ENCODE assay signal across 12 cellular contexts in genomic region chr16:31183432-31184428, GRCh38. TPM values are rescaled to one million over a fixed set of nuclear protein-coding genes. Genes with fewer than 3 reads are reported as not detected.
DNase-seq lines count a peak whose midpoint lies in the region; ATAC-seq, FAIRE-seq and TF ChIP-seq lines count a peak whose summit lies in the region.
"Had no signal": no experiment of that assay in that cellular context is flagged by ENCODE, and none has a peak within 500 bp of the region (broad histone marks: within the 10 kb centered on the region; RNA-seq: fewer than 3 reads in every experiment).

No MANE protein-coding gene starts in this region.

- no peak for TF ChIP-seq POLR2A in IMR-90 (IDR thresholded peaks at IDR 0.05; ENCODE audit: low read depth, low read length)

- H3K79me2 ChIP-seq in astrocyte (ENCODE audit: insufficient read depth, low read length): peaks cover 94% of the 10 kb centered on the region

- H4K91ac ChIP-seq in IMR-90 (ENCODE audit: insufficient read depth, low read depth, low read length): no peak overlapping the region

- H3K9ac ChIP-seq in IMR-90 (ENCODE audit: low read depth, low read length) (no peak overlapping the region), astrocyte (ENCODE audit: low read length) (peak overlapping the region; percentile 99)

- BruUV-seq in IMR-90 (replicated peaks; lab: Mats Ljungman, UMichigan): no TSS peak

- CTCF ChIA-PET in CD4-positive, alpha-beta T cell (lab: Charles Lee): interaction anchor here (2.0 kb wide), 1 partner anchor 17 kb away, joined by 5 read pairs; no protein-coding TSS in a partner anchor
- CTCF ChIA-PET in IMR-90 (lab: Yijun Ruan, JAX): interaction anchor here (0.7 kb wide), 1 partner anchor 41 kb away, joined by 8 read pairs; no protein-coding TSS in a partner anchor

- peaks cover 94% of the 10 kb centered on the region for H3K36me3 Mint-ChIP-seq in CD4-positive, alpha-beta T cell (ENCODE audit: low read depth)
- H3K36me3 Mint-ChIP-seq in astrocyte (ENCODE audit: low read depth, unreplicated experiment): peaks cover 36% of the 10 kb centered on the region
- H3K36me3 Mint-ChIP-seq in nephron (ENCODE audit: low read depth): peaks cover 73% of the 10 kb centered on the region

- H3K4me2 ChIP-seq in IMR-90 (ENCODE audit: low read depth, low read length) (peak overlapping the region; percentile 32; the same call in 1 of the 2 replicates), astrocyte (ENCODE audit: low read length) (peak overlapping the region; percentile 92)

- POLR2A ChIA-PET in CD4-positive, alpha-beta T cell (lab: Charles Lee): interaction anchor here (1.3 to 6.6 kb wide), 2 partner anchors 15 to 41 kb away, joined by 3 to 89 read pairs; partner anchors contain the start of gene PYCARD
- POLR2A ChIA-PET in IMR-90 (lab: Charles Lee; ENCODE audit: unreplicated experiment): interaction anchor here (0.5 kb wide), 1 partner anchor 203 kb away, joined by 14 read pairs; no protein-coding TSS in a partner anchor

- TF ChIP-seq RAD21 in IMR-90 (IDR thresholded peaks at IDR 0.05; ENCODE audit: low read length): no peak

- H2AK9ac ChIP-seq in IMR-90 (replicated peaks; ENCODE audit: low read depth, low read length, poor library complexity): no peak overlapping the region

- H3K4me3 ChIP-seq in IMR-90 (ENCODE audit: insufficient read depth, low read depth, low read length) (no peak overlapping the region), astrocyte (ENCODE audit: insufficient read depth, low read depth, low read length) (peak overlapping the region; percentile 92)

- H3K27ac Mint-ChIP-seq in CD4-positive, alpha-beta T cell: peak overlapping the region; percentile 95
- H3K27ac Mint-ChIP-seq in astrocyte (ENCODE audit: unreplicated experiment): peak overlapping the region; percentile 56
- no peak overlapping the region for H3K27ac Mint-ChIP-seq in nephron

- no peak overlapping the region for H3K4ac ChIP-seq in IMR-90 (ENCODE audit: low read depth, low read length)

- H3K79me1 ChIP-seq in IMR-90 (ENCODE audit: low read depth in 1 of 2, low read length in 2 of 2): peaks cover 30 to 70% of the 10 kb centered on the region in 2 experiments

- no peaks in the 10 kb centered on the region for H3K9me3 Mint-ChIP-seq in CD4-positive, alpha-beta T cell
- H3K9me3 Mint-ChIP-seq in astrocyte (ENCODE audit: unreplicated experiment) (no peaks in the 10 kb centered on the region), nephron (no peaks in the 10 kb centered on the region)

- TF ChIP-seq CTCF in CD4-positive, alpha-beta T cell (IDR thresholded peaks at IDR 0.05): no peak
- TF ChIP-seq CTCF in IMR-90 (conservative IDR thresholded peaks at IDR 0.05; ENCODE audit: low read depth, low read length) (no peak), astrocyte (IDR thresholded peaks at IDR 0.05; ENCODE audit: insufficient read depth, low read depth, low read length) (no peak), nephron (IDR thresholded peaks at IDR 0.05; ENCODE audit: unreplicated experiment in 3 of 3) (no peak)

- H3K9me1 ChIP-seq in IMR-90 (ENCODE audit: insufficient read depth, low read length): peaks cover 9% of the 10 kb centered on the region

- peaks cover 85% of the 10 kb centered on the region for H3K4me1 Mint-ChIP-seq in CD4-positive, alpha-beta T cell (ENCODE audit: low read depth)
- H3K4me1 Mint-ChIP-seq in astrocyte (ENCODE audit: low read depth, unreplicated experiment) (peaks cover 49% of the 10 kb centered on the region), nephron (peaks cover 31% of the 10 kb centered on the region)

- no peaks in the 10 kb centered on the region for H3K9me3 ChIP-seq in CD4-positive, alpha-beta T cell (ENCODE audit: control insufficient read depth, low read length)
- H3K9me3 ChIP-seq in IMR-90 (ENCODE audit: control insufficient read depth, insufficient read depth, low read length): no peaks in the 10 kb centered on the region
- H3K9me3 ChIP-seq in astrocyte (ENCODE audit: insufficient read depth, low read depth, low read length): no peaks in the 10 kb centered on the region

- H2BK120ac ChIP-seq in IMR-90 (ENCODE audit: low read depth, low read length): peak overlapping the region; percentile 42; the same call in 1 of the 2 replicates

- H4K8ac ChIP-seq in IMR-90 (ENCODE audit: low read depth in 2 of 2, low read length in 2 of 2): no peak overlapping the region

- no peak for FAIRE-seq in astrocyte (lab: Jason Lieb, UNC)

- in situ Hi-C loops in IMR-90 (cut with MboI; ENCODE audit: low sequenced_read_pairs): no loop called here

- no peak for ATAC-seq in CD4-positive, alpha-beta T cell (ENCODE audit: poor library complexity)
- no peak for ATAC-seq in IMR-90 (ENCODE audit: low read depth)

- H3K14ac ChIP-seq in IMR-90 (replicated peaks; ENCODE audit: low read depth, low read length): no peak overlapping the region

- no peak overlapping the region for H3K56ac ChIP-seq in IMR-90 (ENCODE audit: extremely low read depth, insufficient read depth, low read length)

- no peak overlapping the region for H3K27ac ChIP-seq in CD4-positive, alpha-beta T cell (ENCODE audit: low read depth, low read length)
- H3K27ac ChIP-seq in IMR-90 (ENCODE audit: insufficient read depth, low read length): no peak overlapping the region
- no peak overlapping the region for H3K27ac ChIP-seq in astrocyte (ENCODE audit: low read depth, low read length)

- H2BK20ac ChIP-seq in IMR-90 (ENCODE audit: low read depth, low read length): no peak overlapping the region

- peaks cover 6% of the 10 kb centered on the region; the same call in 1 of the 2 replicates for H3K4me1 ChIP-seq in IMR-90 (ENCODE audit: control insufficient read depth, insufficient read depth, low read length)
- peaks cover 26% of the 10 kb centered on the region for H3K4me1 ChIP-seq in astrocyte (ENCODE audit: insufficient read depth, low read length)

- no peak overlapping the region for H2AFZ ChIP-seq in IMR-90 (replicated peaks; ENCODE audit: low read length, poor library complexity)
- H2AFZ ChIP-seq in astrocyte (ENCODE audit: low read depth, low read length): no peak overlapping the region

- no peak overlapping the region for H2BK15ac ChIP-seq in IMR-90 (ENCODE audit: low read depth, low read length)

- 89% methylated on average over 3 of the region's 10 CpGs; no CpG with 5 or more reads in 1 of the 2 experiments for WGBS in IMR-90 (ENCODE audit: extremely low coverage in 2 of 2, insufficient read length in 1 of 2), 2 experiments

- H3K36me3 ChIP-seq in IMR-90 (ENCODE audit: control insufficient read depth, insufficient read depth, low read length) (peaks cover 63% of the 10 kb centered on the region), astrocyte (ENCODE audit: insufficient read depth, low read length) (peaks cover 61% of the 10 kb centered on the region)

- H3K23ac ChIP-seq in IMR-90 (ENCODE audit: low read depth, low read length): 0 out of 2 replicates have a peak overlapping the region, but pooled peaks have one; percentile 9

- H3K4me3 Mint-ChIP-seq in CD4-positive, alpha-beta T cell: peak overlapping the region; percentile 97
- H3K4me3 Mint-ChIP-seq in astrocyte (ENCODE audit: unreplicated experiment) (peak overlapping the region; percentile 98), nephron (peak overlapping the region; percentile 60 to 95 (median 94))

- no peak overlapping the region for H4K5ac ChIP-seq in IMR-90 (ENCODE audit: low read depth, low read length)

- no peak overlapping the region for H2AK5ac ChIP-seq in IMR-90 (ENCODE audit: low read depth, low read length)

- no peaks in the 10 kb centered on the region for H3K27me3 Mint-ChIP-seq in CD4-positive, alpha-beta T cell
- H3K27me3 Mint-ChIP-seq in astrocyte (ENCODE audit: low read depth, unreplicated experiment): no peaks in the 10 kb centered on the region
- H3K27me3 Mint-ChIP-seq in nephron (ENCODE audit: low read depth): no peaks in the 10 kb centered on the region

- H2BK5ac ChIP-seq in IMR-90 (ENCODE audit: low read depth, low read length, poor library complexity, severe bottlenecking): no peak overlapping the region

- intact Hi-C loops in CD4-positive, alpha-beta T cell (cut with DNase I, micrococcal nuclease): loop anchor here (5.0 to 10.0 kb wide), 5 partner anchors 111 to 681 kb away; partner anchors contain the start of genes STX4 (in 1 of the 2), ZNF646 (in 1 of the 2) and ZNF668 (in 1 of the 2)
- intact Hi-C loops in IMR-90 (cut with micrococcal nuclease): loop anchor here (10.0 kb wide), 1 partner anchor 691 kb away; the partner anchor contains the start of gene ZNF267

- no peak overlapping the region for H3K18ac ChIP-seq in IMR-90 (ENCODE audit: low read depth, low read length)

- dilution Hi-C loops in IMR-90 (cut with HindIII; ENCODE audit: low sequenced_read_pairs, unreplicated experiment): no loop called here

- DNase-seq in CD4-positive, alpha-beta T cell: no peak
- DNase-seq in IMR-90 (no peak), astrocyte (ENCODE audit: low read depth) (no peak), OCI-M2 (lab: John Stamatoyannopoulos, UW; ENCODE audit: unreplicated experiment) (no peak), NCI-H2227 (lab: John Stamatoyannopoulos, UW; ENCODE audit: unreplicated experiment) (no peak), COLO829 (ENCODE audit: low spot score) (no peak)
- DNase-seq in stimulated activated naive CD4-positive, alpha-beta T cell treated with Interleukin-2 at 50 U/mL for 16 hours (lab: John Stamatoyannopoulos, UW): no peak
- DNase-seq: cerebellar nuclear complex, head of caudate nucleus had no signal

- peaks cover 91% of the 10 kb centered on the region for H4K20me1 ChIP-seq in IMR-90 (ENCODE audit: insufficient read depth, low read length)
- H4K20me1 ChIP-seq in astrocyte (ENCODE audit: insufficient read depth, low read length): peaks cover 82% of the 10 kb centered on the region

- no peaks in the 10 kb centered on the region for H3K27me3 ChIP-seq in CD4-positive, alpha-beta T cell (ENCODE audit: control insufficient read depth, insufficient read depth, low read length)
- no peaks in the 10 kb centered on the region for H3K27me3 ChIP-seq in IMR-90 (ENCODE audit: control insufficient read depth, insufficient read depth, low read length)
- H3K27me3 ChIP-seq in astrocyte (ENCODE audit: insufficient read depth, low read length): no peaks in the 10 kb centered on the region

RNA-seq across cellular contexts. Expression of gene FUS, which starts 3.8 kb away (rescaled TPM):
- total RNA-seq in CD4-positive, alpha-beta T cell: 100 to 1,000 TPM; 699 to 733 TPM
- total RNA-seq in IMR-90 (2012; rRNA removed): 42.8 and 51.9 TPM in 2 replicates
- polyA plus RNA-seq in IMR-90 (2012; rRNA removed): 313 and 340 TPM in 2 replicates
- 300 TPM in 2 replicates for polyA plus RNA-seq in IMR-90 (2012; cell fraction: cytosol; rRNA removed)
- 536 and 692 TPM in 2 replicates for polyA plus RNA-seq in IMR-90 (2012; cell fraction: nucleus; rRNA removed; ENCODE audit: low replicate concordance)
- 250 and 309 TPM in 2 replicates for total RNA-seq in astrocyte

RNA-seq across cellular contexts. Expression of gene PYCARD, which starts 18.8 kb away (rescaled TPM):
- 1 to 10 TPM; 8.1 to 8.5 TPM for total RNA-seq in CD4-positive, alpha-beta T cell
- 10.2 and 13.1 TPM in 2 replicates for total RNA-seq in IMR-90 (2012; rRNA removed)
- polyA plus RNA-seq in IMR-90 (2012; rRNA removed): 20.5 and 30.1 TPM in 2 replicates
- 34.2 and 51.6 TPM in 2 replicates for polyA plus RNA-seq in IMR-90 (2012; cell fraction: cytosol; rRNA removed)
- 8.5 and 15.5 TPM in 2 replicates for polyA plus RNA-seq in IMR-90 (2012; cell fraction: nucleus; rRNA removed; ENCODE audit: low replicate concordance)
- 7.3 and 9.0 TPM in 2 replicates for total RNA-seq in astrocyte

RNA-seq across cellular contexts. Expression of gene TRIM72, which starts 30.2 kb away (rescaled TPM):
- under 1 TPM in 1 of 2 experiments, not detected in 1; 0.17 TPM for total RNA-seq in CD4-positive, alpha-beta T cell
- total RNA-seq in IMR-90 (2012; rRNA removed) (not detected in 2 replicates), astrocyte (not detected in 2 replicates)
- not detected in 2 replicates for polyA plus RNA-seq in IMR-90 (2012; rRNA removed)
- under 0.01 TPM in 1 of 2 replicates, not detected in the other for polyA plus RNA-seq in IMR-90 (2012; cell fraction: cytosol; rRNA removed)
- not detected in 2 replicates for polyA plus RNA-seq in IMR-90 (2012; cell fraction: nucleus; rRNA removed; ENCODE audit: low replicate concordance)
- total RNA-seq: activated CD8-positive, alpha-beta memory T cell treated with anti-CD3 and anti-CD28 coated beads for 36 hours had no signal

RNA-seq across cellular contexts. Expression of gene PYDC1, which starts 33.2 kb away (rescaled TPM):
- not detected for total RNA-seq in CD4-positive, alpha-beta T cell
- total RNA-seq in IMR-90 (2012; rRNA removed): not detected in 2 replicates
- polyA plus RNA-seq in IMR-90 (2012; rRNA removed): not detected in 2 replicates
- not detected in 2 replicates for polyA plus RNA-seq in IMR-90 (2012; cell fraction: cytosol; rRNA removed)
- not detected in 2 replicates for polyA plus RNA-seq in IMR-90 (2012; cell fraction: nucleus; rRNA removed; ENCODE audit: low replicate concordance)
- total RNA-seq in astrocyte: not detected in 2 replicates
- total RNA-seq: activated CD8-positive, alpha-beta memory T cell treated with anti-CD3 and anti-CD28 coated beads for 36 hours; mucosa of gallbladder had no signal

RNA-seq across cellular contexts. Expression of gene PRSS36, which starts 33.9 kb away (rescaled TPM):
- total RNA-seq in CD4-positive, alpha-beta T cell: under 1 TPM; 0.33 to 0.56 TPM
- total RNA-seq in IMR-90 (2012; rRNA removed): under 0.01 and 0.18 TPM in 2 replicates
- 0.55 and 0.72 TPM in 2 replicates for polyA plus RNA-seq in IMR-90 (2012; rRNA removed)
- 0.24 and 0.27 TPM in 2 replicates for polyA plus RNA-seq in IMR-90 (2012; cell fraction: cytosol; rRNA removed)
- polyA plus RNA-seq in IMR-90 (2012; cell fraction: nucleus; rRNA removed; ENCODE audit: low replicate concordance): 0.28 and 0.31 TPM in 2 replicates
- total RNA-seq in astrocyte: 0.19 and 0.41 TPM in 2 replicates

Comparison
In these comparisons a context has a peak if more than half of its experiments do, and no peak if none do; other contexts are left out.
1. H3K27ac Mint-ChIP-seq: peak in CD4-positive, alpha-beta T cell (single experiment) and astrocyte (single experiment); none in nephron (0 of 3).
2. Peak in every context shown above with its lines, with median percentiles within 50 percentile points of each other: H3K4me3 Mint-ChIP-seq.